ENCODE assay signal across 1 cellular context in genomic region chr6:166466178-166467122, GRCh38.
TF ChIP-seq lines count a peak whose summit lies in the region.

No MANE protein-coding gene starts in this region.

TF ChIP-seq in A549, 52 proteins besides CTCF, POLR2A, EP300 and RAD21 (continued from another document):
- no peak for TF ChIP-seq PHF8 (IDR thresholded peaks at IDR 0.05; ENCODE audit: borderline replicate concordance, low read depth)
- no peak for TF ChIP-seq SREBF2 (IDR thresholded peaks at IDR 0.05)
- TF ChIP-seq KDM5A (IDR thresholded peaks at IDR 0.05): no peak
- no peak for TF ChIP-seq HOXB5 (CRISPR knock-in tag; IDR thresholded peaks at IDR 0.05)
